In the genomic region with DNA sequence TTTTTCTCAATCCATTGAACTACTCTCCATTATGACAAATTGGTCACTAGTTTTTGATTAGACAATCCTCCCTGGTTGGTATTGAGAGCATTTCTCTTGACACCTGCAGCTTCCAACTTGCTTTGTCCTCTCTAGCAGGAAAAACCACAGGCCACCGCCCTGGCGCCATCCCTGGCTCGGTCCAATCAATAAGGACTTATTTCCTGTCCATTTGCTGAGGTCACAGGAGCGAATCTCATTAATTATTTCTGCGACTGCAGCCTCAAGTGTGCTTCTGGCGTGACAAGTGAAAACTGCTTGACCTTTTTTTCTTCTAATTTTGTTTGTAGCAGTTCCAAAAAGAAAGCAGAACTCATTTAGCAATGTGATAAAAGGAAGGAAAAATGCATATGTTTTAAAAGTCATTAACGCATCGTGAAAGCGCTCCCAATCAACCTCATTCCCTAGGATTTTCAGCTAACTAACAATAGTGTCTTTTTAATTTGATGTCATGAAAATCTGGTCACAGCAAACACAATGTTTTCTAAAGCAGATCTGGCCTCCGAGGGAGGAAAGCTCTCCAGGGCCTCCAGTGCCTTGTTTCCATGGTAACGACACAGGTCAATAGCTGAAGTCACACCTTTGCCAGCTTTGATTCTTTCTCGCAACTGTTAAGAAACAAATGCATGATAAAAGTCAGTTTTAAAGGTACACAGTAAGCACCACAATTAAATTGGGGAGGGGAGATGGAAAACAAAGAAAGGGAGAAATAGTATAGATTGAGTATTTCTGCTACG, we compare ENCODE assay signal across 12 cellular contexts. TPM values are rescaled to one million over a fixed set of nuclear protein-coding genes. Genes with fewer than 3 reads are reported as not detected.
DNase-seq lines count a peak whose midpoint lies in the region; ATAC-seq, FAIRE-seq and TF ChIP-seq lines count a peak whose summit lies in the region.
"Had no signal": no experiment of that assay in that cellular context is flagged by ENCODE, and none has a peak within 500 bp of the region (broad histone marks: within the 10 kb centered on the region; RNA-seq: fewer than 3 reads in every experiment).

No MANE protein-coding gene starts in this region.

- no peak for ATAC-seq in GM18498 (IDR thresholded peaks at IDR 0.05; ENCODE audit: unreplicated experiment)
- ATAC-seq: left cardiac atrium, T-helper 17 cell had no signal

- peak overlapping the region; percentile 72 for H3K27ac ChIP-seq in iPS-18a (ENCODE audit: low read length)
- H3K27ac ChIP-seq in small intestine (ENCODE audit: low read depth in 1 of 2, low read length in 1 of 2), result no peak overlapping the region
- H3K27ac ChIP-seq: brain microvascular endothelial cell had no signal

- intact Hi-C loops in CD14-positive monocyte (cut with micrococcal nuclease), result no loop called here

- no peak overlapping the region for H3K27ac Mint-ChIP-seq in CD14-positive monocyte
- H3K27ac Mint-ChIP-seq: T-helper 17 cell had no signal

- H3K27me3 Mint-ChIP-seq in CD14-positive monocyte (ENCODE audit: low read depth in 3 of 3), result peaks cover 0 to 2% (median 0%) of the 10 kb centered on the region in 3 donors
- H3K27me3 Mint-ChIP-seq: T-helper 17 cell had no signal

- H3K9me3 Mint-ChIP-seq in CD14-positive monocyte, result no peaks in the 10 kb centered on the region

- H3K27me3 ChIP-seq in iPS-18a (ENCODE audit: control insufficient read depth, insufficient read depth, low read length), result no peaks in the 10 kb centered on the region
- H3K27me3 ChIP-seq in small intestine (ENCODE audit: control insufficient read depth in 2 of 2, insufficient read depth in 2 of 2, low read length in 2 of 2), result no peaks in the 10 kb centered on the region
- no peaks in the 10 kb centered on the region for H3K27me3 ChIP-seq in BE2C
- H3K27me3 ChIP-seq: brain microvascular endothelial cell had no signal

- H3K4me3 ChIP-seq in iPS-18a (ENCODE audit: low read length), result no peak overlapping the region
- H3K4me3 ChIP-seq in small intestine (ENCODE audit: low read depth in 1 of 2, low read length in 2 of 2), result no peak overlapping the region
- no peak overlapping the region for H3K4me3 ChIP-seq in BE2C (ENCODE audit: low read depth, low read length)

- H3K4me1 ChIP-seq in iPS-18a (ENCODE audit: control insufficient read depth, low read depth, low read length) (peaks cover 21% of the 10 kb centered on the region), small intestine (ENCODE audit: control insufficient read depth in 2 of 2, insufficient read depth in 1 of 2, low read depth in 1 of 2, low read length in 1 of 2) (peaks cover 0 to 3% of the 10 kb centered on the region in 2 donors), BE2C (peaks cover 6% of the 10 kb centered on the region; the same call in 1 of the 2 replicates)

- no peak overlapping the region for H3K4me3 Mint-ChIP-seq in CD14-positive monocyte
- H3K4me3 Mint-ChIP-seq: T-helper 17 cell had no signal

- H3K9me3 ChIP-seq in iPS-18a (ENCODE audit: control insufficient read depth, low read depth, low read length), result no peaks in the 10 kb centered on the region
- H3K9me3 ChIP-seq in small intestine (ENCODE audit: control insufficient read depth, low read depth), result no peaks in the 10 kb centered on the region
- no peaks in the 10 kb centered on the region; the same call in 1 of the 2 replicates for H3K9me3 ChIP-seq in BE2C

- FAIRE-seq in small intestine (lab: Jason Lieb, UNC), result no peak

- H3K36me3 Mint-ChIP-seq in CD14-positive monocyte, result peaks cover 6 to 7% of the 10 kb centered on the region in 2 donors

- no peaks in the 10 kb centered on the region for H3K36me3 ChIP-seq in iPS-18a (ENCODE audit: control insufficient read depth, low read depth, low read length)
- no peaks in the 10 kb centered on the region for H3K36me3 ChIP-seq in small intestine (ENCODE audit: control insufficient read depth in 2 of 2, insufficient read depth in 2 of 2, low read length in 2 of 2)
- no peaks in the 10 kb centered on the region for H3K36me3 ChIP-seq in BE2C
- H3K36me3 ChIP-seq: brain microvascular endothelial cell had no signal

- WGBS in small intestine, 3 donors, result 44 to 55% (median 54%) methylated on average over 13 of the region's 13 CpGs

- TF ChIP-seq CTCF in BE2C (IDR thresholded peaks at IDR 0.05; ENCODE audit: low read depth, low read length) (no peak), CD14-positive monocyte (IDR thresholded peaks at IDR 0.05) (no peak)

- peak overlapping the region; percentile 54 for H3K9ac ChIP-seq in iPS-18a (ENCODE audit: low read length)

- peak; percentile 95 for DNase-seq in NCI-H1092 treated with DMSO at 0.1 percent for 48 hours (lab: John Stamatoyannopoulos, UW)
- peak; percentile 90 for DNase-seq in NCI-H748 treated with DMSO at 0.1 percent for 48 hours (lab: John Stamatoyannopoulos, UW)
- peak; percentile 66 for DNase-seq in small intestine
- no peak for DNase-seq in BE2C
- no peak for DNase-seq in CD14-positive monocyte (ENCODE audit: low spot score)
- no peak for DNase-seq in activated CD4-positive, CD25-positive, alpha-beta regulatory T cell treated with anti-CD3 and anti-CD28 coated beads, Interleukin-2, amount 50 U/mL, for 72 hours
- DNase-seq: brain microvascular endothelial cell, left cardiac atrium, T-helper 17 cell, trophoblast cell had no signal

- H3K4me1 Mint-ChIP-seq in CD14-positive monocyte, result peaks cover 1% of the 10 kb centered on the region

RNA-seq across cellular contexts. Expression of a gene that starts 39.0 kb away (rescaled TPM):
- polyA plus RNA-seq in small intestine, result 1 to 10 TPM in 1 of 3 donors, under 1 TPM in 2; 0.45 to 3.0 (median 0.54) TPM
- polyA plus RNA-seq in BE2C (2012; ENCODE audit: insufficient read depth, insufficient read length, low read depth), result 3.6 TPM
- polyA plus RNA-seq in CD14-positive monocyte, result under 1 TPM; 0.17 to 0.24 TPM

Comparison
In these comparisons a context has a peak if more than half of its experiments do, and no peak if none do; other contexts are left out.
1. DNase-seq: peak in NCI-H1092 treated with DMSO at 0.1 percent for 48 hours (single experiment), NCI-H748 treated with DMSO at 0.1 percent for 48 hours (single experiment) and small intestine (single experiment); none in BE2C (single experiment), CD14-positive monocyte (single experiment) and activated CD4-positive, CD25-positive, alpha-beta regulatory T cell treated with anti-CD3 and anti-CD28 coated beads, Interleukin-2, amount 50 U/mL, for 72 hours (single experiment).